In the genomic region with DNA sequence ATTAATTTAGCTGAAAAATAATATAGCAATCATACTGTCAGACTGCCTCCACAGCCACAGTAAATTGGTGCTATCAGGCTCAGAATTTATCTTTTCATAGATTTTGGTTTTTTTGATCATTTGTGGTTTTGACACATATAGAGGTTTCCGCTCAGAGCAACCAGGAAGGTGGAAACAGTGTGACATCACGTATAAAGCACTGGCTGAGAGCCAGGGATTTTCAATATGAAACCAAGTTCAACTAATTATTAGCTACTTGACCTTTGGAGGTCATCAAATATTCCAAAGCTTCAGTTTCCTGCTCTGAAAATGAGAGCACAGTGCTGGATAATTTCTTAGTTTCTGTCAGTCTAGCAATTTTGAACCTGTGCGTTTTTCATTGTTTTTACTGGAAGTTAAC, we compare ENCODE assay signal across 11 cellular contexts.
A peak's percentile ranks its signal among the peaks of the same experiment; 100 is the strongest.
DNase-seq lines count a peak whose midpoint lies in the region; ATAC-seq and TF ChIP-seq lines count a peak whose summit lies in the region.
"Had no signal": no experiment of that assay in that cellular context is flagged by ENCODE, and none has a peak within 500 bp of the region (broad histone marks: within the 10 kb centered on the region; RNA-seq: fewer than 3 reads in every experiment).

No MANE protein-coding gene starts in this region.

- H3K9me3 ChIP-seq in mucosa of descending colon = no peaks in the 10 kb centered on the region

- H3K36me3 Mint-ChIP-seq in stimulated activated naive CD8-positive, alpha-beta T cell treated with anti-CD3 and anti-CD28 coated beads, Interleukin-15, Interleukin-2, amounts not matched to agents 100 ng/mL and 50 ng/mL, for 24 hours (ENCODE audit: low read depth) = no peaks in the 10 kb centered on the region
- H3K36me3 Mint-ChIP-seq: naive B cell had no signal

- peak; percentile 15 for ATAC-seq in mucosa of descending colon

- TF ChIP-seq CTCF in mucosa of descending colon (IDR thresholded peaks at IDR 0.05) = no peak
- TF ChIP-seq CTCF in RWPE1 (conservative IDR thresholded peaks at IDR 0.05; ENCODE audit: low read depth) = no peak

- H3K27ac ChIP-seq in RWPE1 = no peak overlapping the region

- H3K36me3 ChIP-seq in mucosa of descending colon (ENCODE audit: low read depth) = no peaks in the 10 kb centered on the region

- H3K9me3 Mint-ChIP-seq in stimulated activated naive CD8-positive, alpha-beta T cell treated with anti-CD3 and anti-CD28 coated beads, Interleukin-15, Interleukin-2, amounts not matched to agents 100 ng/mL and 50 ng/mL, for 24 hours = no peaks in the 10 kb centered on the region

- H3K4me1 Mint-ChIP-seq in stimulated activated naive CD8-positive, alpha-beta T cell treated with anti-CD3 and anti-CD28 coated beads, Interleukin-15, Interleukin-2, amounts not matched to agents 100 ng/mL and 50 ng/mL, for 24 hours (ENCODE audit: low read depth) = peaks cover 57% of the 10 kb centered on the region
- H3K4me1 Mint-ChIP-seq: naive B cell had no signal

- no peaks in the 10 kb centered on the region for H3K4me1 ChIP-seq in mucosa of descending colon (ENCODE audit: low read depth)

- no peak overlapping the region for H3K27ac Mint-ChIP-seq in stimulated activated naive CD8-positive, alpha-beta T cell treated with anti-CD3 and anti-CD28 coated beads, Interleukin-15, Interleukin-2, amounts not matched to agents 100 ng/mL and 50 ng/mL, for 24 hours
- H3K27ac Mint-ChIP-seq: naive B cell had no signal

- peak; percentile 20 for DNase-seq in activated naive CD4-positive, alpha-beta T cell treated with Interleukin-2 at 50 U/mL for 16 hours
- DNase-seq in activated naive CD4-positive, alpha-beta T cell (lab: John Stamatoyannopoulos, UW) = no peak
- DNase-seq in activated T-cell treated with anti-CD3 and anti-CD28 coated beads for 4 hours (peak; percentile 42), mucosa of descending colon (peak in 1 of 3 donors; percentile 17), RWPE1 (ENCODE audit: low spot score) (no peak), putamen (ENCODE audit: low spot score) (no peak), NCI-H524 (lab: John Stamatoyannopoulos, UW) (no peak)
- DNase-seq: aorta, naive B cell, NCI-H2227 treated with DMSO at 0.1 percent for 48 hours had no signal

- H3K27me3 Mint-ChIP-seq in stimulated activated naive CD8-positive, alpha-beta T cell treated with anti-CD3 and anti-CD28 coated beads, Interleukin-15, Interleukin-2, amounts not matched to agents 100 ng/mL and 50 ng/mL, for 24 hours = no peaks in the 10 kb centered on the region
- H3K27me3 Mint-ChIP-seq: naive B cell had no signal

- H3K4me3 Mint-ChIP-seq in stimulated activated naive CD8-positive, alpha-beta T cell treated with anti-CD3 and anti-CD28 coated beads, Interleukin-15, Interleukin-2, amounts not matched to agents 100 ng/mL and 50 ng/mL, for 24 hours = peak overlapping the region; percentile 9
- H3K4me3 Mint-ChIP-seq: naive B cell had no signal

- CTCF ChIA-PET in RWPE1 (lab: Yijun Ruan, JAX) = interaction anchor here (0.7 kb wide), 1 partner anchor 220 kb away, joined by 3 read pairs; no protein-coding TSS in a partner anchor

- intact Hi-C loops in mucosa of descending colon (cut with DNase I, micrococcal nuclease) = no loop called here

- POLR2A ChIA-PET in RWPE1 (lab: Yijun Ruan, JAX; ENCODE audit: low non-redundant PET) = no interaction called here

- no peak overlapping the region for H3K4me3 ChIP-seq in mucosa of descending colon

Comparison
In these comparisons a context has a peak if more than half of its experiments do, and no peak if none do; other contexts are left out.
1. DNase-seq: peak in activated naive CD4-positive, alpha-beta T cell treated with Interleukin-2 at 50 U/mL for 16 hours (single experiment) and activated T-cell treated with anti-CD3 and anti-CD28 coated beads for 4 hours (single experiment); none in activated naive CD4-positive, alpha-beta T cell (0 of 4), RWPE1 (single experiment), putamen (single experiment) and NCI-H524 (0 of 2).